ENCODE assay signal across 9 cellular contexts in the genomic region with DNA sequence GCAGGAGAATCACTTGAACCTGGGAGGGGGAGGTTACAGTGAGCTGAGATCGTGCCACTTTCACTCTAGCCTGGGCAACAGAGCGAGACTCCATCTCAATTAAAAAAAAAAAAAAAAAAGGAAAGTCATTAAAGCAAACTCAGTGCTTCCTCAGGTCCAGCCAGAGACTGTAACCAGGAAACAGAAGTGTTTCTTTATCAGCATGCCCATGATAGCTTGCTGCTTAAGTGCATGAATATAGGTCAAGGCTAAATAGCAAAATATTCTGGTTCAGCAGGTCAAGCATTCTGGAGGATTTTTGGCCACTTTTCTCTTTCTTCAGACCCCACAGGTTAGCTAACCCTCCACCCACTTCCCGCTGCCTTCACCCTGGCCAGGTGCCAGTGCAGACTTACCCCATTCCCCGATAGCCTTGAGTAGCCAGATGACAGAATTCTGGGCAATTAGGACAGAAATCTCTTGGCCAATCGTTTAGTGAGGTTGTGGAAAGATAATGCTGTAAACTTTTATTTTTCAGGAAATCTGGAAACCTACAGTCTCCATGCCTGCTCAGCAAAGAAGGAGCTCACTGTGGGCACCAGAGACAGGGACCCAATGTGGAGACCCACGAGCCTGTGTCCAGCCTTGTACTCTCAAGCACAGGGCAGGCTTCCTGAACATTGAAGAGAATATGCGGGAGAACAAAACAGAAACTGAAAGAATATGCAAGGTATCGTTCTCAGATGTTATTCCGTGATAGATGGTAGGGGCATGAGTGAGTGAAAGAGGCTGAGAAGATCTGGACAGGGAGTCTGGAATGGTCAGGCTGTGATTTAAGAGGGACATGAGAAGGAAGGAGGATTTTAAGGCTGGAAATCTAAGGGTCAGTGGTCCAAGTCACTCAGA. TPM values are rescaled to one million over a fixed set of nuclear protein-coding genes. Genes with fewer than 3 reads are reported as not detected.
DNase-seq lines count a peak whose midpoint lies in the region; ATAC-seq and TF ChIP-seq lines count a peak whose summit lies in the region.
"Had no signal": no experiment of that assay in that cellular context is flagged by ENCODE, and none has a peak within 500 bp of the region (broad histone marks: within the 10 kb centered on the region; RNA-seq: fewer than 3 reads in every experiment).

No MANE protein-coding gene starts in this region.

- DNase-seq in activated naive CD4-positive, alpha-beta T cell treated with anti-CD3 and anti-CD28 coated beads, Interleukin-2, amount 10 ng/mL, durations not matched to agents 7 days and 5 days = no peak
- DNase-seq in activated naive CD4-positive, alpha-beta T cell treated with Interleukin-2 at 50 U/mL for 16 hours = no peak
- DNase-seq in choroid plexus epithelial cell (ENCODE audit: low read depth) (peak; percentile 24), stomach (no peak), KBM-7 (no peak), activated gamma-delta T cell (lab: John Stamatoyannopoulos, UW) (no peak)
- DNase-seq: KG1 had no signal

- no peaks in the 10 kb centered on the region for H3K36me3 Mint-ChIP-seq in activated naive CD4-positive, alpha-beta T cell treated with anti-CD3 and anti-CD28 coated beads, Interleukin-2, amount 10 ng/mL, durations not matched to agents 7 days and 5 days

- intact Hi-C loops in stomach (cut with DNase I; ENCODE audit: low total_unique reads) = no loop called here

- peaks cover 0 to 13% (median 0%) of the 10 kb centered on the region in 4 donors for H3K4me1 ChIP-seq in stomach

- no peaks in the 10 kb centered on the region for H3K36me3 ChIP-seq in stomach

- peak overlapping the region; percentile 42 for H3K4me3 ChIP-seq in choroid plexus epithelial cell (ENCODE audit: low read depth, low read length)
- H3K4me3 ChIP-seq in stomach = peak overlapping the region; percentile 7 to 26 (median 16)

- H3K27me3 ChIP-seq in stomach = peaks cover 0 to 25% (median 13%) of the 10 kb centered on the region in 3 donors

- H3K4me3 Mint-ChIP-seq in activated naive CD4-positive, alpha-beta T cell treated with anti-CD3 and anti-CD28 coated beads, Interleukin-2, amount 10 ng/mL, durations not matched to agents 7 days and 5 days = peak overlapping the region; percentile 57

- H3K4me1 Mint-ChIP-seq in activated naive CD4-positive, alpha-beta T cell treated with anti-CD3 and anti-CD28 coated beads, Interleukin-2, amount 10 ng/mL, durations not matched to agents 7 days and 5 days = peaks cover 12% of the 10 kb centered on the region

- ATAC-seq in HG03354 (IDR thresholded peaks at IDR 0.05; ENCODE audit: poor library complexity, severe bottlenecking, unreplicated experiment) (peak; percentile 61), GM21737 (IDR thresholded peaks at IDR 0.05; ENCODE audit: unreplicated experiment) (no peak)

- peaks cover 36% of the 10 kb centered on the region for H3K27me3 Mint-ChIP-seq in activated naive CD4-positive, alpha-beta T cell treated with anti-CD3 and anti-CD28 coated beads, Interleukin-2, amount 10 ng/mL, durations not matched to agents 7 days and 5 days

- in situ Hi-C loops in KBM-7 (cut with MboI; ENCODE audit: low pct_unique_long_range_greater_than_20kb, low sequenced_read_pairs) = no loop called here

- TF ChIP-seq CTCF in choroid plexus epithelial cell (conservative IDR thresholded peaks at IDR 0.05; ENCODE audit: low read depth, low read length) = no peak
- TF ChIP-seq CTCF in stomach (IDR thresholded peaks at IDR 0.05) = no peak

- H3K9me3 ChIP-seq in stomach = no peaks in the 10 kb centered on the region

- peak overlapping the region; percentile 2 for H3K27ac Mint-ChIP-seq in activated naive CD4-positive, alpha-beta T cell treated with anti-CD3 and anti-CD28 coated beads, Interleukin-2, amount 10 ng/mL, durations not matched to agents 7 days and 5 days

- CTCF ChIA-PET in activated naive CD4-positive, alpha-beta T cell treated with anti-CD3 and anti-CD28 coated beads, Interleukin-2, amount 10 ng/mL, durations not matched to agents 7 days and 5 days (lab: Charles Lee) = interaction anchor here (0.6 to 1.6 kb wide), 2 partner anchors 8 to 406 kb away, joined by 4 to 5 read pairs; no protein-coding TSS in a partner anchor

- no peak overlapping the region for H3K27ac ChIP-seq in stomach

- H3K9me3 Mint-ChIP-seq in activated naive CD4-positive, alpha-beta T cell treated with anti-CD3 and anti-CD28 coated beads, Interleukin-2, amount 10 ng/mL, durations not matched to agents 7 days and 5 days = no peaks in the 10 kb centered on the region

- no peak for TF ChIP-seq EP300 in stomach (IDR thresholded peaks at IDR 0.05)

- WGBS in stomach, 5 donors = 20 to 43% (median 37%) methylated on average over 9 of the region's 9 CpGs

- no peak for TF ChIP-seq POLR2A in stomach (IDR thresholded peaks at IDR 0.05)

RNA-seq across cellular contexts. Expression of gene UGT3A2, which starts 4.2 kb away (rescaled TPM):
- total RNA-seq in stomach = not detected
- 1 to 10 TPM in 1 of 3 donors, not detected in 2; 2.0 TPM for polyA plus RNA-seq in stomach
